In the genomic region with DNA sequence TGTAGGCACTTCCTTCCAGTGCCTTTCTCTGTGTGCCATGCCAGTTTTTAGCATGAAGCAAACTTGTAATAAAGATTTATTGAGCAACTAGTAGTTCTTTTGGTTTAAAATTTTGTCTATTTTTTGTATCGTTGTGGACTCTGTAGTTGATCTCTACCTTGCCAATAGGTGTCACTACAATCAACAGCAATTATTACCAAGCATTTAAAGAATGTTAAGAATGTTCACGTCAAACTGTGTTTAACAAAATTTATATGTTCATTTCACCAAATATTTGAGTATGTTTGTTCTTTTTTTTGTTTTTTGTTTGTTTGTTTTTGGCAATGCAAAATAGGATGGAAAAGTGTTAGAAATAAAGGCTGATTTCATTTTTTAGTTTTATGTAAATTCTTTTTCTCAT, we compare ENCODE assay signal across 11 cellular contexts.
DNase-seq lines count a peak whose midpoint lies in the region; ATAC-seq, FAIRE-seq and TF ChIP-seq lines count a peak whose summit lies in the region.
"Had no signal": no experiment of that assay in that cellular context is flagged by ENCODE, and none has a peak within 500 bp of the region (broad histone marks: within the 10 kb centered on the region; RNA-seq: fewer than 3 reads in every experiment).

No MANE protein-coding gene starts in this region.

- H3K4me3 ChIP-seq in HFF-Myc (replicated peaks; ENCODE audit: low read depth, low read length) (no peak overlapping the region), tibial artery (no peak overlapping the region)
- H3K4me3 ChIP-seq: tibial nerve had no signal

- in situ Hi-C loops in Caki2 (cut with HindIII; ENCODE audit: low pct_unique_long_range_greater_than_20kb, low sequenced_read_pairs), result no loop called here

- TF ChIP-seq CTCF in HFF-Myc (IDR thresholded peaks at IDR 0.05; ENCODE audit: low read depth, low read length, missing control alignments) (peak; percentile 12), tibial artery (IDR thresholded peaks at IDR 0.05) (no peak)

- DNase-seq in Caki2 (ENCODE audit: low read depth) (peak; percentile 20), HFF-Myc (ENCODE audit: extremely low read depth, low read depth) (no peak), iPS-NIHi11 (ENCODE audit: low spot score) (peak; percentile 35), NCI-H2107 (lab: John Stamatoyannopoulos, UW) (no peak), tibial artery (no peak), NCI-H2029 (lab: John Stamatoyannopoulos, UW) (no peak)
- DNase-seq: KBM-7; stimulated activated CD4-positive, alpha-beta T cell treated with anti-CD3 and anti-CD28 coated beads, Interleukin-15, amount 100 ng/mL, for 24 hours had no signal

- peaks cover 0 to 4% (median 0%) of the 10 kb centered on the region in 4 donors for H3K4me1 ChIP-seq in tibial artery

- intact Hi-C loops in tibial artery (cut with DNase I; ENCODE audit: low total_unique reads), result no loop called here

- no peak overlapping the region for H3K27ac ChIP-seq in tibial artery
- H3K27ac ChIP-seq: tibial nerve had no signal

- FAIRE-seq in TTC549 (lab: Jason Lieb, UNC), result peak; percentile 60

- no peak for ATAC-seq in GM21390 (IDR thresholded peaks at IDR 0.05; ENCODE audit: unreplicated experiment)

- H3K36me3 ChIP-seq in tibial artery, result no peaks in the 10 kb centered on the region
- H3K36me3 ChIP-seq: tibial nerve had no signal

- H3K9me3 ChIP-seq in tibial artery, result no peaks in the 10 kb centered on the region
- H3K9me3 ChIP-seq: tibial nerve had no signal

- H3K27me3 ChIP-seq in tibial artery, result no peaks in the 10 kb centered on the region
- H3K27me3 ChIP-seq: tibial nerve had no signal

Comparison
In these comparisons a context has a peak if more than half of its experiments do, and no peak if none do; other contexts are left out.
1. DNase-seq: peak in Caki2 (single experiment) and iPS-NIHi11 (single experiment); none in HFF-Myc (single experiment), NCI-H2107 (single experiment), tibial artery (0 of 2) and NCI-H2029 (single experiment).